In genomic region chr1:231184891-231185290, GRCh38 we compare ENCODE assay signal across 26 cellular contexts. TPM values are rescaled to one million over a fixed set of nuclear protein-coding genes. Genes with fewer than 3 reads are reported as not detected.
DNase-seq lines count a peak whose midpoint lies in the region; ATAC-seq, FAIRE-seq and TF ChIP-seq lines count a peak whose summit lies in the region.
"Had no signal": no experiment of that assay in that cellular context is flagged by ENCODE, and none has a peak within 500 bp of the region (broad histone marks: within the 10 kb centered on the region; RNA-seq: fewer than 3 reads in every experiment).

No MANE protein-coding gene starts in this region.

- TF ChIP-seq RAD21 in K562 (CRISPR knock-in tag; conservative IDR thresholded peaks at IDR 0.05 in 1 of 2, IDR thresholded peaks at IDR 0.05 in 1 of 2): no peak

- 8% methylated on average over 6 of the region's 6 CpGs for WGBS in K562 (ENCODE audit: insufficient coverage, low coverage, missing lambda C conversion rate)

- peaks cover 68 to 76% of the 10 kb centered on the region in 2 experiments for H3K27me3 ChIP-seq in K562 (ENCODE audit: control insufficient read depth in 2 of 2, insufficient read depth in 2 of 2, low read length in 2 of 2)
- H3K27me3 ChIP-seq: BE2C had no signal

- H3K79me2 ChIP-seq in K562 (ENCODE audit: control insufficient read depth, insufficient read depth, low read length): no peaks in the 10 kb centered on the region

- H3K36me3 ChIP-seq in K562 (ENCODE audit: control insufficient read depth, insufficient read depth, low read length): no peaks in the 10 kb centered on the region
- H3K36me3 ChIP-seq: BE2C; BLaER1 treated with 17β-estradiol and CSF1 and Interleukin-3, amounts not matched to agents 10 nM and 100 nM had no signal

- BruUV-seq in K562 (replicated peaks; lab: Mats Ljungman, UMichigan): no TSS peak

- TF ChIP-seq POLR2A in K562 (conservative IDR thresholded peaks at IDR 0.05): no peak

- H2AFZ ChIP-seq in K562 (ENCODE audit: low read depth, low read length): no peak overlapping the region

- no peak overlapping the region for H3K4me3 ChIP-seq in K562
- H3K4me3 ChIP-seq: BLaER1 treated with 17β-estradiol and CSF1 and Interleukin-3, amounts not matched to agents 10 nM and 100 nM had no signal

- FAIRE-seq in K562 (lab: Jason Lieb, UNC): no peak
- FAIRE-seq: A204.1, GM12891, GM18507, GM19239 had no signal

- TF ChIP-seq EP300 in K562 (IDR thresholded peaks at IDR 0.05; ENCODE audit: low read length): no peak

- intact Hi-C loops in K562 (cut with micrococcal nuclease): no loop called here
- intact Hi-C loops in posterior vena cava (cut with DNase I): no loop called here

- no peak overlapping the region for H3K4me2 ChIP-seq in K562 (ENCODE audit: insufficient read depth, low read length)
- H3K4me2 ChIP-seq: BLaER1 treated with 17β-estradiol and CSF1 and Interleukin-3, amounts not matched to agents 10 nM and 100 nM had no signal

- peaks cover 6% of the 10 kb centered on the region; the same call in 1 of the 2 replicates for H4K20me1 ChIP-seq in K562 (replicated peaks; ENCODE audit: control insufficient read depth, insufficient read depth, low read length)
- H4K20me1 ChIP-seq: BLaER1 treated with 17β-estradiol and CSF1 and Interleukin-3, amounts not matched to agents 10 nM and 100 nM had no signal

- ATAC-seq in K562 (no peak), HG02938 (IDR thresholded peaks at IDR 0.05; ENCODE audit: unreplicated experiment) (no peak), GM18870 (IDR thresholded peaks at IDR 0.05; ENCODE audit: unreplicated experiment) (no peak)

- TF ChIP-seq CTCF in K562 (IDR thresholded peaks at IDR 0.05 in 2 of 3, conservative IDR thresholded peaks at IDR 0.05 in 1 of 3; ENCODE audit: insufficient read depth in 2 of 3, low read depth in 1 of 3, low read length in 3 of 3) (no peak), GM20000 (IDR thresholded peaks at IDR 0.05; ENCODE audit: extremely low read depth, missing control alignments) (no peak)

- no peaks in the 10 kb centered on the region for H3K9me1 ChIP-seq in K562 (ENCODE audit: control insufficient read depth, insufficient read depth, low read length)

- no peaks in the 10 kb centered on the region for H3K9me3 ChIP-seq in K562 (replicated peaks; ENCODE audit: control insufficient read depth, insufficient read depth, low read depth, low read length)
- H3K9me3 ChIP-seq: BE2C had no signal

- POLR2A ChIA-PET in K562 (lab: Yijun Ruan, JAX): interaction anchor here (0.7 to 0.9 kb wide), 2 partner anchors 8 to 10 kb away, joined by 3 to 4 read pairs; no protein-coding TSS in a partner anchor

- peak; percentile 19 for DNase-seq in activated effector memory CD4-positive, alpha-beta T cell treated with anti-CD3 and anti-CD28 coated beads, Interleukin-2, amount 50 U/mL, for 16 hours
- DNase-seq in activated effector memory CD4-positive, alpha-beta T cell treated with Interleukin-2 at 50 U/mL for 16 hours: no peak
- no peak for DNase-seq in K562 (ENCODE audit: extremely low read depth in 1 of 4, low spot score in 3 of 4)
- peak; percentile 69 for DNase-seq in mesenteric fat pad (ENCODE audit: low spot score)
- peak; percentile 63 for DNase-seq in posterior vena cava (ENCODE audit: low spot score)
- no peak for DNase-seq in GM20000 (ENCODE audit: low spot score)
- DNase-seq: BE2C; Calu3; CD4-positive, alpha-beta memory T cell; COR-L47; DMS53; DMS79 treated with DMSO at 0.1 percent for 48 hours; GF-D8; GOT3; H7; HCEC 1CT had no signal

- no peak overlapping the region for H3K27ac ChIP-seq in K562 (ENCODE audit: extremely low read depth, low read depth, low read length)
- H3K27ac ChIP-seq: 22Rv1; BLaER1 treated with 17β-estradiol and CSF1 and Interleukin-3, amounts not matched to agents 10 nM and 100 nM had no signal

- in situ Hi-C loops in K562 (cut with MboI): no loop called here

- no peak overlapping the region for H3K9ac ChIP-seq in K562 (ENCODE audit: insufficient read depth in 1 of 2, low read depth in 2 of 2, low read length in 2 of 2)
- H3K9ac ChIP-seq: BLaER1 treated with 17β-estradiol and CSF1 and Interleukin-3, amounts not matched to agents 10 nM and 100 nM had no signal

- H3K4me1 ChIP-seq in K562 (replicated peaks in 1 of 2; ENCODE audit: control insufficient read depth in 2 of 2, insufficient read depth in 2 of 2, low read length in 2 of 2): no peaks in the 10 kb centered on the region; a peak in 1 of 5 replicates
- H3K4me1 ChIP-seq: BE2C; BLaER1 treated with 17β-estradiol and CSF1 and Interleukin-3, amounts not matched to agents 10 nM and 100 nM had no signal

- CTCF ChIA-PET in K562 (lab: Yijun Ruan, JAX; ENCODE audit: low intra/inter-chr PET ratio): no interaction called here

TF ChIP-seq in K562, 482 proteins besides CTCF, POLR2A, EP300 and RAD21 (continues in another document):
- TF ChIP-seq DIDO1 (tag; IDR thresholded peaks at IDR 0.05; ENCODE audit: low read depth): no peak

RNA-seq across cellular contexts. Expression of gene TRIM67, which starts 23.0 kb away (rescaled TPM):
- 0.12 and 0.21 TPM in 2 replicates for total RNA-seq in K562 (2011; cell fraction: chromatin; rRNA removed; ENCODE audit: low replicate concordance)
- total RNA-seq in K562 (2011; cell fraction: nucleolus; rRNA removed): under 0.01 and 0.13 TPM in 2 replicates
- total RNA-seq in K562 (2011; cell fraction: nucleoplasm; rRNA removed): 0.07 TPM in 1 of 2 replicates, not detected in the other
- total RNA-seq in K562 (2014; rRNA removed) (0.24 and 0.59 TPM in 2 replicates), K562 (2014; rRNA removed; fragmentation: Illumina TruSeq; extraction: Trizol) (0.11 and 0.13 TPM in 2 replicates), K562 (2015; rRNA removed; fragmentation: Illumina TruSeq; extraction: Trizol) (0.33 and 0.34 TPM in 2 replicates), K562 (2021) (0.36 and 0.60 TPM in 2 replicates), mesenteric fat pad (0.22 TPM), posterior vena cava (not detected)
- polyA plus RNA-seq in K562 (2011; rRNA removed) (0.01 and 0.06 TPM in 2 replicates), K562 (2014; fragmentation: Illumina TruSeq; extraction: Trizol) (0.25 and 0.31 TPM in 2 replicates), K562 (2014; fragmentation: Nextera tagmentation; extraction: Ambion mirVana) (under 1 TPM; 0.04 TPM), K562 (2014; rRNA removed) (0.22 and 0.60 TPM in 2 replicates)
- 0.01 and 0.18 TPM in 2 replicates for polyA plus RNA-seq in K562 (2011; cell fraction: cytosol; rRNA removed)
- polyA plus RNA-seq in K562 (2011; cell fraction: nucleus; rRNA removed): 0.03 and 0.26 TPM in 2 replicates
- polyA plus RNA-seq in K562 (2012): 1.7 and 4.0 TPM in 2 replicates
- polyA minus RNA-seq in K562 (2011; rRNA and poly(A)+ RNA removed): 0.04 TPM in 1 of 2 replicates, not detected in the other
- polyA minus RNA-seq in K562 (2011; cell fraction: cytosol; rRNA and poly(A)+ RNA removed): 0.38 TPM in 1 of 2 replicates, not detected in the other
- polyA minus RNA-seq in K562 (2011; cell fraction: nucleus; rRNA and poly(A)+ RNA removed): 0.11 and 0.13 TPM in 2 replicates
- total RNA-seq: CD4-positive, alpha-beta memory T cell; G401; H7 had no signal
- polyA plus RNA-seq: AG04450; CD4-positive, alpha-beta memory T cell had no signal

RNA-seq across cellular contexts. Expression of gene GNPAT, which starts 56.1 kb away (rescaled TPM):
- total RNA-seq in K562 (2011; cell fraction: chromatin; rRNA removed; ENCODE audit: low replicate concordance): 24.6 and 55.8 TPM in 2 replicates
- 17.2 and 20.8 TPM in 2 replicates for total RNA-seq in K562 (2011; cell fraction: nucleolus; rRNA removed)
- total RNA-seq in K562 (2011; cell fraction: nucleoplasm; rRNA removed): 24.4 and 26.3 TPM in 2 replicates
- total RNA-seq in K562 (2014; rRNA removed) (42.5 and 60.1 TPM in 2 replicates), K562 (2014; rRNA removed; fragmentation: Illumina TruSeq; extraction: Trizol) (67.4 and 75.8 TPM in 2 replicates), K562 (2015; rRNA removed; fragmentation: Illumina TruSeq; extraction: Trizol) (61.9 and 68.8 TPM in 2 replicates), K562 (2021) (50.7 and 53.8 TPM in 2 replicates), mesenteric fat pad (32.9 TPM), posterior vena cava (10 to 100 TPM; 31.2 to 34.1 TPM)
- polyA plus RNA-seq in K562 (2011; rRNA removed) (55.0 and 67.5 TPM in 2 replicates), K562 (2014; fragmentation: Illumina TruSeq; extraction: Trizol) (50.9 and 58.5 TPM in 2 replicates), K562 (2014; fragmentation: Nextera tagmentation; extraction: Ambion mirVana) (10 to 100 TPM; 32.1 to 49.8 TPM), K562 (2014; rRNA removed) (49.9 and 51.1 TPM in 2 replicates)
- 15.4 and 29.3 TPM in 2 replicates for polyA plus RNA-seq in K562 (2011; cell fraction: cytosol; rRNA removed)
- polyA plus RNA-seq in K562 (2011; cell fraction: nucleus; rRNA removed): 38.5 and 41.8 TPM in 2 replicates
- 39.7 and 47.9 TPM in 2 replicates for polyA plus RNA-seq in K562 (2012)
- 72.8 and 76.4 TPM in 2 replicates for polyA minus RNA-seq in K562 (2011; rRNA and poly(A)+ RNA removed)
- 21.7 and 26.0 TPM in 2 replicates for polyA minus RNA-seq in K562 (2011; cell fraction: cytosol; rRNA and poly(A)+ RNA removed)
- 28.3 and 41.1 TPM in 2 replicates for polyA minus RNA-seq in K562 (2011; cell fraction: nucleus; rRNA and poly(A)+ RNA removed)

Comparison
In these comparisons a context has a peak if more than half of its experiments do, and no peak if none do; other contexts are left out.
1. DNase-seq: peak in activated effector memory CD4-positive, alpha-beta T cell treated with anti-CD3 and anti-CD28 coated beads, Interleukin-2, amount 50 U/mL, for 16 hours (single experiment), mesenteric fat pad (single experiment) and posterior vena cava (single experiment); none in activated effector memory CD4-positive, alpha-beta T cell treated with Interleukin-2 at 50 U/mL for 16 hours (single experiment), K562 (0 of 4) and GM20000 (single experiment).